In the genomic region with DNA sequence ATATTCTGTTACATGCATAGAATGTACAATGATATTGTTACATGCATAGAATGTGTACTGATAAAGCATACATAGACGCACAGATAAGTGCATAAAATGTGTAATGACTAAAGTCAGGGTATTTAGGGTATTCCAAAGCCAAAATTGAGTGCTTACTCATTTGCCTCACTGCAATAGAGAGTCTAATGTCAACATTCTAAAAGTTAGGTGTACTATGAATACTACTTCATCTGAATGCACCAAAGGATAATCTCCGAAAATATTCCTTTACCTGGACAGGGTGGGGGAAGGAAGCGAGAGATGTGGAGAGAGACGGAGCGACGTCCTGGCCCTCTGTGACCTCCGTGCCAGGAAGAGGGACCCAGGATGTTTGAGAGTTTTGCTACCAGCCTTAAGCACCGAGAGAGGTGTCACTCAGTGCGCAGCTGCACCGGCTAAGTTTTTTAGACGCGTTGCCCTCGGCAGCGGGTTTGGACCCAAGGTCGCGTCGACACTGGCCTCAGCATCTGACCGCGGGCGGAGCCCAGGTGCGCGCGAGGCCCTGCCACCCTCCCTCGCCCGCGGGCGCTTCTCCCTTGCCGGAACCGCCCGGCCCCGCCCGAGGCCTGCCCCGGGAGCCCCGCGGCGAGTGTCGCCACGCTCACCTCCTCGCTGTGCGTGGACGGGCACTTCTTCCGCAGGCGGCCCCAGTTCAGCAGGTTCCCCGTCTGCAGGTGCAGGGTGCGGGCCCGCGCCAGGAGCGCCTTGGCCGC, we compare ENCODE assay signal across 8 cellular contexts. TPM values are rescaled to one million over a fixed set of nuclear protein-coding genes. Genes with fewer than 3 reads are reported as not detected.
DNase-seq lines count a peak whose midpoint lies in the region; ATAC-seq and TF ChIP-seq lines count a peak whose summit lies in the region.

No MANE protein-coding gene starts in this region.

- H3K4me1 ChIP-seq in ACC112 (ENCODE audit: control insufficient read depth, insufficient read depth, low read length, unreplicated experiment) (peaks cover 41% of the 10 kb centered on the region), Peyer's patch (peaks cover 0 to 44% (median 6%) of the 10 kb centered on the region in 4 donors), heart left ventricle (peaks cover 0 to 49% (median 13%) of the 10 kb centered on the region in 12 donors), psoas muscle (peaks cover 39% of the 10 kb centered on the region), uterus (peaks cover 0 to 10% of the 10 kb centered on the region in 2 donors)

- no peak overlapping the region for H2AFZ ChIP-seq in ACC112 (ENCODE audit: low read length, unreplicated experiment)

- H3K27ac ChIP-seq in ACC112 (ENCODE audit: low read depth, low read length) (peak overlapping the region; percentile 57; the same call in 1 of the 2 replicates), Peyer's patch (peak overlapping the region; percentile 81 to 97 (median 86)), heart left ventricle (peak overlapping the region; percentile 74 to 92 (median 83)), psoas muscle (peak overlapping the region; percentile 82), uterus (peak overlapping the region; percentile 83 to 91)

- H3K4me3 ChIP-seq in ACC112 (ENCODE audit: low read depth, low read length) = peak overlapping the region; percentile 96
- H3K4me3 ChIP-seq in Peyer's patch = peak overlapping the region; percentile 65 to 98 (median 89)
- H3K4me3 ChIP-seq in heart left ventricle = peak overlapping the region; percentile 70 to 99 (median 88)
- peak overlapping the region; percentile 83 for H3K4me3 ChIP-seq in psoas muscle
- peak overlapping the region; percentile 42 to 62 for H3K4me3 ChIP-seq in uterus

- peak; percentile 61 to 84 (median 82) for DNase-seq in Peyer's patch
- peak; percentile 38 for DNase-seq in activated gamma-delta T cell treated with Interleukin-2 at 50 U/mL for 16 hours
- peak; percentile 28 to 73 (median 41) for DNase-seq in heart left ventricle
- DNase-seq in psoas muscle = peak; percentile 44 to 61
- peak; percentile 15 to 25 for DNase-seq in uterus

- ATAC-seq in GM18519 (IDR thresholded peaks at IDR 0.05; ENCODE audit: low FRiP score, unreplicated experiment) = peak; percentile 33
- peak; percentile 41 for ATAC-seq in HG03045 (IDR thresholded peaks at IDR 0.05; ENCODE audit: unreplicated experiment)
- peak; percentile 22 to 57 (median 36) for ATAC-seq in heart left ventricle
- peak; percentile 34 to 41 (median 38) for ATAC-seq in psoas muscle

- intact Hi-C loops in heart left ventricle (cut with DNase I) (loop anchor here in 2 of 10 donors (2.0 to 10.0 kb wide), 4 partner anchors 30 to 426 kb away; partner anchors contain the start of gene DNTTIP2 (in 1 of the 2)), psoas muscle (cut with DNase I) (loop anchor here in 1 of 2 donors (5.0 kb wide), 1 partner anchor 59 kb away; no protein-coding TSS in a partner anchor), uterus (cut with DNase I; ENCODE audit: low total_unique reads) (no loop called here)

- TF ChIP-seq CTCF in Peyer's patch (IDR thresholded peaks at IDR 0.05) = no peak
- no peak for TF ChIP-seq CTCF in heart left ventricle (IDR thresholded peaks at IDR 0.05)
- TF ChIP-seq CTCF in psoas muscle (IDR thresholded peaks at IDR 0.05) = no peak
- TF ChIP-seq CTCF in uterus (IDR thresholded peaks at IDR 0.05) = no peak

- no peaks in the 10 kb centered on the region; the same call in 1 of the 2 replicates for H3K36me3 ChIP-seq in ACC112 (ENCODE audit: insufficient read depth, low read length)
- no peaks in the 10 kb centered on the region for H3K36me3 ChIP-seq in Peyer's patch
- no peaks in the 10 kb centered on the region for H3K36me3 ChIP-seq in heart left ventricle
- peaks cover 0 to 6% of the 10 kb centered on the region in 2 donors for H3K36me3 ChIP-seq in psoas muscle (ENCODE audit: insufficient read depth in 1 of 2, low read depth in 1 of 2)
- H3K36me3 ChIP-seq in uterus = no peaks in the 10 kb centered on the region

- WGBS in heart left ventricle, 4 donors = 1 to 2% (median 1%) methylated on average over 23 to 49 of the region's 49 CpGs
- 0 to 2% (median 1%) methylated on average over 32 to 49 of the region's 49 CpGs for WGBS in psoas muscle, 3 donors

- H3K9me3 ChIP-seq in Peyer's patch = no peaks in the 10 kb centered on the region
- peaks cover 0 to 10% (median 0%) of the 10 kb centered on the region in 12 donors for H3K9me3 ChIP-seq in heart left ventricle
- H3K9me3 ChIP-seq in psoas muscle = peaks cover 3% of the 10 kb centered on the region
- H3K9me3 ChIP-seq in uterus = no peaks in the 10 kb centered on the region

- peaks cover 50% of the 10 kb centered on the region for H3K79me2 ChIP-seq in ACC112 (ENCODE audit: control insufficient read depth, insufficient read depth, low read length, unreplicated experiment)

- H3K27me3 ChIP-seq in ACC112 (ENCODE audit: insufficient read depth, low read length) (no peaks in the 10 kb centered on the region), Peyer's patch (no peaks in the 10 kb centered on the region), heart left ventricle (no peaks in the 10 kb centered on the region), psoas muscle (ENCODE audit: insufficient read depth in 3 of 3, low read length in 2 of 3) (no peaks in the 10 kb centered on the region), uterus (no peaks in the 10 kb centered on the region)

- TF ChIP-seq POLR2A in Peyer's patch (IDR thresholded peaks at IDR 0.05) = no peak
- no peak for TF ChIP-seq POLR2A in heart left ventricle (IDR thresholded peaks at IDR 0.05)
- no peak for TF ChIP-seq POLR2A in uterus (IDR thresholded peaks at IDR 0.05)

RNA-seq across cellular contexts. Expression of gene GCLM, which starts 0.7 kb away (rescaled TPM):
- total RNA-seq in Peyer's patch = 10 to 100 TPM; 14.0 to 56.2 (median 17.9) TPM
- total RNA-seq in heart left ventricle = 10 to 100 TPM in 6 of 9 donors, 1 to 10 TPM in 3; 4.2 to 21.9 (median 12.5) TPM
- 1 to 10 TPM; 1.8 to 7.5 TPM for polyA plus RNA-seq in heart left ventricle
- total RNA-seq in psoas muscle = 10 to 100 TPM; 38.9 to 54.7 (median 42.4) TPM
- 10 to 100 TPM; 22.8 to 63.9 (median 37.7) TPM for polyA plus RNA-seq in psoas muscle
- 10 to 100 TPM in 1 of 4 donors, 1 to 10 TPM in 2, under 1 TPM in 1; 0.26 to 13.1 (median 9.2) TPM for total RNA-seq in uterus

RNA-seq across cellular contexts. Expression of gene DNTTIP2, which starts 29.6 kb away (rescaled TPM):
- total RNA-seq in Peyer's patch (10 to 100 TPM; 15.7 to 52.8 (median 37.4) TPM), heart left ventricle (10 to 100 TPM; 17.7 to 47.6 (median 38.8) TPM), psoas muscle (100 to 1,000 TPM in 1 of 4 donors, 10 to 100 TPM in 3; 41.9 to 107 (median 83.3) TPM), uterus (10 to 100 TPM; 13.8 to 63.4 (median 32.5) TPM)
- polyA plus RNA-seq in heart left ventricle (10 to 100 TPM; 47.7 to 55.8 TPM), psoas muscle (100 to 1,000 TPM in 2 of 3 donors, 10 to 100 TPM in 1; 47.8 to 145 (median 115) TPM)

Comparison
In these comparisons a context has a peak if more than half of its experiments do, and no peak if none do; other contexts are left out.
1. Peak in every context shown above with its lines: DNase-seq, ATAC-seq, H3K4me3 ChIP-seq and H3K27ac ChIP-seq.
2. DNase-seq: peak in every context shown above with its lines; median percentile 82 in Peyer's patch; 52 in psoas muscle; 41 in heart left ventricle; 38 in activated gamma-delta T cell treated with Interleukin-2 at 50 U/mL for 16 hours; 20 in uterus.